19 cellular contexts compared by ENCODE assay signal in genomic region chr3:171357721-171358120, GRCh38.
DNase-seq lines count a peak whose midpoint lies in the region; ATAC-seq, FAIRE-seq and TF ChIP-seq lines count a peak whose summit lies in the region.
"Had no signal": no experiment of that assay in that cellular context is flagged by ENCODE, and none has a peak within 500 bp of the region (broad histone marks: within the 10 kb centered on the region; RNA-seq: fewer than 3 reads in every experiment).

No MANE protein-coding gene starts in this region.

- no peaks in the 10 kb centered on the region for H3K27me3 Mint-ChIP-seq in WTC11 (ENCODE audit: low read depth)
- H3K27me3 Mint-ChIP-seq: CD4-positive, alpha-beta memory T cell had no signal

- H3K4me1 ChIP-seq in right lobe of liver (peaks cover 0 to 45% (median 7%) of the 10 kb centered on the region in 4 donors), HepG2 (ENCODE audit: insufficient read depth, low read length) (peaks cover 12% of the 10 kb centered on the region), upper lobe of right lung (peaks cover 3% of the 10 kb centered on the region), tibial nerve (peaks cover 0 to 6% (median 0%) of the 10 kb centered on the region in 4 donors)

- POLR2A ChIA-PET in HepG2 (lab: Yijun Ruan, JAX) = no interaction called here
- POLR2A ChIA-PET in WTC11 (lab: Charles Lee) = no interaction called here

- no peak for ATAC-seq in right lobe of liver
- no peak for ATAC-seq in HepG2
- peak; percentile 25; the same call in 1 of the 2 replicates for ATAC-seq in WTC11
- no peak for ATAC-seq in upper lobe of right lung

- H3K27ac ChIP-seq in right lobe of liver (peak overlapping the region in 2 of 3 donors; percentile 22 to 30), HepG2 (ENCODE audit: extremely low read length, insufficient read depth, low read length) (no peak overlapping the region), epithelial cell of prostate (peak overlapping the region; percentile 56), upper lobe of right lung (no peak overlapping the region), tibial nerve (no peak overlapping the region)
- H3K27ac ChIP-seq: C4-2B had no signal

- H3K4me3 ChIP-seq in right lobe of liver (no peak overlapping the region), HepG2 (replicated peaks in 1 of 3; ENCODE audit: insufficient read depth in 1 of 3, low read depth in 2 of 3, low read length in 3 of 3) (no peak overlapping the region), upper lobe of right lung (no peak overlapping the region), tibial nerve (no peak overlapping the region)

- no peak for TF ChIP-seq POLR2A in right lobe of liver (IDR thresholded peaks at IDR 0.05)
- TF ChIP-seq POLR2A in HepG2 (IDR thresholded peaks at IDR 0.05; ENCODE audit: insufficient read depth in 1 of 2, low read depth in 2 of 2, low read length in 2 of 2) = no peak
- no peak for TF ChIP-seq POLR2A in tibial nerve (IDR thresholded peaks at IDR 0.05)

- H3K79me2 ChIP-seq in HepG2 (ENCODE audit: insufficient read depth, low read length) = no peaks in the 10 kb centered on the region

- H3K27me3 ChIP-seq in right lobe of liver (no peaks in the 10 kb centered on the region), HepG2 (ENCODE audit: control insufficient read depth in 1 of 2, insufficient read depth in 2 of 2, low read length in 2 of 2) (no peaks in the 10 kb centered on the region), upper lobe of right lung (no peaks in the 10 kb centered on the region), tibial nerve (no peaks in the 10 kb centered on the region)
- H3K27me3 ChIP-seq: BE2C had no signal

- no peak for DNase-seq in right lobe of liver
- DNase-seq in HepG2 (ENCODE audit: low spot score) = no peak
- DNase-seq in WTC11 (ENCODE audit: low spot score) = no peak
- DNase-seq in epithelial cell of prostate (ENCODE audit: low read depth, low spot score) = no peak
- DNase-seq in NK-92 treated with Interleukin-12 subunit alpha and Interleukin-12 subunit beta, amount 100 ng/mL, for 24 hours (lab: John Stamatoyannopoulos, UW) = no peak
- no peak for DNase-seq in upper lobe of right lung
- no peak for DNase-seq in AG20443 (ENCODE audit: low spot score)
- no peak for DNase-seq in tibial nerve (ENCODE audit: low spot score in 2 of 2)
- DNase-seq: BE2C; CD4-positive, alpha-beta memory T cell; DND-41; GDM1; HCEC 1CT; HFFc6 had no signal

- H3K9ac ChIP-seq in HepG2 (ENCODE audit: insufficient read depth, low read depth, low read length) = no peak overlapping the region

- in situ Hi-C loops in HepG2 (cut with HindIII; ENCODE audit: extremely low pct_ligation_motif_present, low pct_unique_long_range_greater_than_20kb) = no loop called here

- H3K36me3 Mint-ChIP-seq in WTC11 = no peaks in the 10 kb centered on the region

- TF ChIP-seq EP300 in HepG2 (IDR thresholded peaks at IDR 0.05; ENCODE audit: low read depth in 2 of 2, low read length in 2 of 2) = no peak
- no peak for TF ChIP-seq EP300 in HepG2 (CRISPR knock-in tag; IDR thresholded peaks at IDR 0.05; ENCODE audit: borderline replicate concordance)
- no peak for TF ChIP-seq EP300 in tibial nerve (IDR thresholded peaks at IDR 0.05)

- no peak overlapping the region for H2AFZ ChIP-seq in HepG2 (ENCODE audit: low read length)

- WGBS in right lobe of liver (ENCODE audit: insufficient coverage, low coverage, low lambda C conversion rate, missing lambda C conversion rate) = 95% methylated on average over 3 of the region's 8 CpGs
- WGBS in HepG2 (ENCODE audit: low lambda C conversion rate) = 84% methylated on average over 8 of the region's 8 CpGs
- 82 to 89% methylated on average over 8 of the region's 8 CpGs for WGBS in tibial nerve, 2 donors

- no peaks in the 10 kb centered on the region for H3K9me3 ChIP-seq in right lobe of liver
- H3K9me3 ChIP-seq in HepG2 (ENCODE audit: low read length) = no peaks in the 10 kb centered on the region
- no peaks in the 10 kb centered on the region for H3K9me3 ChIP-seq in upper lobe of right lung
- H3K9me3 ChIP-seq in tibial nerve = no peaks in the 10 kb centered on the region
- H3K9me3 ChIP-seq: BE2C had no signal

- no peak overlapping the region for H3K4me3 Mint-ChIP-seq in WTC11
- H3K4me3 Mint-ChIP-seq: CD4-positive, alpha-beta memory T cell; HFFc6 had no signal

- H3K4me1 Mint-ChIP-seq in WTC11 = peaks cover 54% of the 10 kb centered on the region

- BruUV-seq in HepG2 (replicated peaks; lab: Mats Ljungman, UMichigan) = no TSS peak

- CTCF ChIA-PET in HepG2 (lab: Yijun Ruan, JAX; ENCODE audit: low intra/inter-chr PET ratio, low total read pairs) (no interaction called here), WTC11 (lab: Charles Lee) (interaction anchor here (0.6 kb wide), 1 partner anchor 28 kb away, joined by 3 read pairs; no protein-coding TSS in a partner anchor)

- intact Hi-C loops in right lobe of liver (cut with DNase I) = no loop called here
- intact Hi-C loops in HepG2 (cut with micrococcal nuclease; ENCODE audit: unreplicated experiment) = no loop called here
- intact Hi-C loops in upper lobe of right lung (cut with DNase I) = no loop called here

- H3K9me3 Mint-ChIP-seq in WTC11 = no peaks in the 10 kb centered on the region
- H3K9me3 Mint-ChIP-seq: HFFc6 had no signal

- no peak for TF ChIP-seq CTCF in right lobe of liver (IDR thresholded peaks at IDR 0.05)
- TF ChIP-seq CTCF in HepG2 (CRISPR knock-in tag; IDR thresholded peaks at IDR 0.05) = no peak
- TF ChIP-seq CTCF in WTC11 (IDR thresholded peaks at IDR 0.05) = no peak
- TF ChIP-seq CTCF in upper lobe of right lung (IDR thresholded peaks at IDR 0.05) = no peak
- TF ChIP-seq CTCF in tibial nerve (IDR thresholded peaks at IDR 0.05) = no peak

- no peaks in the 10 kb centered on the region for H3K36me3 ChIP-seq in right lobe of liver
- no peaks in the 10 kb centered on the region for H3K36me3 ChIP-seq in HepG2 (replicated peaks in 1 of 2; ENCODE audit: control insufficient read depth in 1 of 2, insufficient read depth in 2 of 2, low read length in 2 of 2)
- H3K36me3 ChIP-seq in upper lobe of right lung = no peaks in the 10 kb centered on the region
- H3K36me3 ChIP-seq in tibial nerve = no peaks in the 10 kb centered on the region
- H3K36me3 ChIP-seq: BE2C had no signal

- no peak for TF ChIP-seq RAD21 in HepG2 (CRISPR knock-in tag; IDR thresholded peaks at IDR 0.05)

- H3K27ac Mint-ChIP-seq in WTC11 = peak overlapping the region; percentile 55; the same call in 1 of the 2 replicates
- H3K27ac Mint-ChIP-seq: HFFc6 had no signal

- no peaks in the 10 kb centered on the region for H4K20me1 ChIP-seq in HepG2 (ENCODE audit: insufficient read depth, low read length)

- no peak overlapping the region for H3K4me2 ChIP-seq in HepG2 (ENCODE audit: low read depth, low read length)

- no peak for FAIRE-seq in HepG2 (lab: Jason Lieb, UNC)
- FAIRE-seq: A204.1, D721Med, GM19239, H1 had no signal

TF ChIP-seq in HepG2, 621 proteins besides CTCF, POLR2A, EP300 and RAD21 (continues in another document):
- TF ChIP-seq ADNP (CRISPR knock-in tag; IDR thresholded peaks at IDR 0.05) (no peak), TRIM22 (IDR thresholded peaks at IDR 0.05) (no peak)

TF ChIP-seq in WTC11, 78 proteins besides CTCF, POLR2A, EP300 and RAD21 (continues in another document):
- TF ChIP-seq KAT7 (CRISPR knock-in tag; IDR thresholded peaks at IDR 0.05; ENCODE audit: borderline replicate concordance) (no peak), STAT6 (CRISPR knock-in tag; conservative IDR thresholded peaks at IDR 0.05; ENCODE audit: low read depth) (no peak), NR2C2 (CRISPR knock-in tag; IDR thresholded peaks at IDR 0.05) (no peak), ZMAT4 (CRISPR knock-in tag; IDR thresholded peaks at IDR 0.05) (no peak), FOXP1 (CRISPR knock-in tag; IDR thresholded peaks at IDR 0.05; ENCODE audit: borderline replicate concordance) (no peak), FOXK1 (CRISPR knock-in tag; IDR thresholded peaks at IDR 0.05) (no peak), ATF2 (CRISPR knock-in tag; IDR thresholded peaks at IDR 0.05; ENCODE audit: borderline replicate concordance, low read depth) (no peak), ZNF396 (CRISPR knock-in tag; IDR thresholded peaks at IDR 0.05; ENCODE audit: borderline replicate concordance) (no peak)

Comparison
In these comparisons a context has a peak if more than half of its experiments do, and no peak if none do; other contexts are left out.
1. H3K27ac ChIP-seq: peak in right lobe of liver (2 of 3) and epithelial cell of prostate (single experiment); none in HepG2 (single experiment), upper lobe of right lung (single experiment) and tibial nerve (0 of 4).